ENCODE assay signal across 24 cellular contexts in genomic region chr17:36680701-36681202, GRCh38.
"Had no signal": no experiment of that assay in that cellular context is flagged by ENCODE, and none has a peak within 500 bp of the region (broad histone marks: within the 10 kb centered on the region; RNA-seq: fewer than 3 reads in every experiment).

No MANE protein-coding gene starts in this region.

- ATAC-seq: foreskin keratinocyte; gastroesophageal sphincter; heart left ventricle; left cardiac atrium; left lung; mucosa of descending colon; natural killer cell treated with Interleukin-12 subunit alpha and Interleukin-12 subunit beta and Interleukin-15 and Interleukin-18, amount 100 ng/mL, for 72 hours; right lobe of liver; stimulated activated naive CD8-positive, alpha-beta T cell treated with anti-CD3 and anti-CD28 coated beads, Interleukin-15, amount 100 ng/mL, for 72 hours had no signal

- H3K27me3 ChIP-seq: hepatocyte, right lobe of liver, transverse colon had no signal

- H3K9me3 ChIP-seq: esophagus muscularis mucosa, gastroesophageal sphincter, heart left ventricle, left lung, mucosa of descending colon, right lobe of liver, suprapubic skin, transverse colon had no signal

- H3K9ac ChIP-seq: parathyroid adenoma had no signal

- H3K36me3 ChIP-seq: esophagus muscularis mucosa, gastroesophageal sphincter, heart left ventricle, left lung, right lobe of liver, suprapubic skin, transverse colon had no signal

- DNase-seq: effector CD8-positive, alpha-beta T cell; endodermal cell; foreskin keratinocyte; heart left ventricle; left cardiac atrium; left lung; mesenchymal stem cell; mucosa of descending colon; naive B cell; right lobe of liver; small intestine; stimulated activated CD4-positive, alpha-beta T cell treated with anti-CD3 and anti-CD28 coated beads, Interleukin-15, amount 100 ng/mL, for 24 hours; stimulated activated CD4-positive, alpha-beta T cell treated with anti-CD3 and anti-CD28 coated beads, Interleukin-4, amount 100 ng/mL, for 1 hour; stimulated activated CD8-positive, alpha-beta memory T cell treated with anti-CD3 and anti-CD28 coated beads, Interleukin-4, amount 100 ng/mL, for 48 hours; stimulated activated naive CD4-positive, alpha-beta T cell; stimulated activated naive CD8-positive, alpha-beta T cell treated with anti-CD3 and anti-CD28 coated beads, Interleukin-15, amount 100 ng/mL, for 72 hours; transverse colon had no signal

- H3K4me1 ChIP-seq: esophagus muscularis mucosa, foreskin keratinocyte, gastroesophageal sphincter, heart left ventricle, left lung, parathyroid adenoma, right lobe of liver, suprapubic skin, transverse colon had no signal

- H3K4me2 ChIP-seq: hepatocyte had no signal

- H3K27ac ChIP-seq: epithelial cell of prostate, esophagus muscularis mucosa, foreskin keratinocyte, gastroesophageal sphincter, heart left ventricle, hepatocyte, left lung, parathyroid adenoma, right lobe of liver, suprapubic skin, transverse colon had no signal

- H3K4me3 ChIP-seq: esophagus muscularis mucosa, gastroesophageal sphincter, heart left ventricle, hepatocyte, left lung, mucosa of descending colon, right lobe of liver, suprapubic skin, transverse colon had no signal
